In the genomic region with DNA sequence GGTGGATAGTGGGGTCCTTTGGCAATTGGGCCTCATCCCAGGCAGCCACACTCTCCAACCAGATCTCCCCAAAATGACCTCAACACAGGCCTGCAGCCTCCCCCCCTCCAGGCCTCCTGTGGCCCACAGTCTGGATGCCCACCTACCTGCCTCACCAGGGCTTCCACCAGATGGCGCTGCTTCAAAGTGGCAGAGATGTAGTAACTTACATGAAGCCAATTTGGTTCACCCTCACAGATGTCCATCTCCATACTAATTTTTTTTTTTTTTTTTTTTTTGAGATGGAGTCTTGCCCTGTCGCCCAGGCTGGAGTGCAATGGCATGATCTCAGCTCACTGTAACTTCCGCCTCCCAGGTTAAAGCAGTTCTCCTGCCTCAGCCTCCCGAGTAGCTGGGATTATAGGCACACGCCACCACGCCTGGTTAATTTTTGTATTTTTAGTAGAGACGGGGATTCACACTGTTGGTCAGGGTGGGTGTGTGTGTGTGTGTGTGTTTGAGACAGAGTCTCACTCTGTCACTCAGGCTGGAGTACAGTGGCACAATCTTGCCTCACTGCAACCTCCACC, we compare ENCODE assay signal across 8 cellular contexts. TPM values are rescaled to one million over a fixed set of nuclear protein-coding genes. Genes with fewer than 3 reads are reported as not detected.
DNase-seq lines count a peak whose midpoint lies in the region; TF ChIP-seq lines count a peak whose summit lies in the region.
"Not testable (repeated sequence)": the region's sequence is repeated elsewhere in the genome, so short reads cannot be mapped to it uniquely, and the experiment has no call there.

No MANE protein-coding gene starts in this region.

- H2AFZ ChIP-seq in parathyroid adenoma = not testable (repeated sequence)

- WGBS in stomach, 5 donors = 71 to 78% (median 73%) methylated on average over 7 of the region's 7 CpGs

- intact Hi-C loops in cardiac septum (cut with DNase I) = loop anchor here (1.0 kb wide), 1 partner anchor 69 kb away; no protein-coding TSS in a partner anchor
- intact Hi-C loops in stomach (cut with DNase I; ENCODE audit: low total_unique reads) = loop anchor here (5.0 kb wide), 1 partner anchor 67 kb away; no protein-coding TSS in a partner anchor

- H3K4me3 ChIP-seq in astrocyte of the cerebellum (ENCODE audit: low read depth, low read length); parathyroid adenoma (ENCODE audit: low read depth, low read length); stomach: not testable (repeated sequence)

- not testable (repeated sequence) for H3K4me2 ChIP-seq in parathyroid adenoma (ENCODE audit: low read length)

- not testable (repeated sequence) for TF ChIP-seq POLR2A in stomach (IDR thresholded peaks at IDR 0.05)

- not testable (repeated sequence) for H3K9me3 ChIP-seq in parathyroid adenoma (ENCODE audit: control insufficient read depth, low read length); stomach

- H3K27me3 ChIP-seq in parathyroid adenoma (ENCODE audit: control insufficient read depth, insufficient read depth, low read length); stomach: not testable (repeated sequence)

- H3K36me3 ChIP-seq in parathyroid adenoma (ENCODE audit: control insufficient read depth, insufficient read depth, low read length) = not testable (repeated sequence)
- H3K36me3 ChIP-seq in stomach = peaks cover 5 to 72% (median 57%) of the 10 kb centered on the region in 4 donors

- in situ Hi-C loops in astrocyte of the cerebellum (cut with HindIII; ENCODE audit: low sequenced_read_pairs) = not testable (repeated sequence)

- TF ChIP-seq EP300 in stomach (IDR thresholded peaks at IDR 0.05) = not testable (repeated sequence)

- H3K4me1 ChIP-seq in parathyroid adenoma = not testable (repeated sequence)
- peaks cover 0 to 16% (median 3%) of the 10 kb centered on the region in 4 donors for H3K4me1 ChIP-seq in stomach

- peak; percentile 42 for DNase-seq in DMS79 (lab: John Stamatoyannopoulos, UW)
- DNase-seq in HK-2 (ENCODE audit: unreplicated experiment) = peak; percentile 74
- DNase-seq in NCI-H69 (lab: John Stamatoyannopoulos, UW) = peak; percentile 77
- peak; percentile 65 to 89 (median 76) for DNase-seq in activated CD4-positive, CD25-positive, alpha-beta regulatory T cell (lab: John Stamatoyannopoulos, UW)
- DNase-seq in astrocyte of the cerebellum (ENCODE audit: low read depth) = peak; percentile 34
- peak; percentile 86 for DNase-seq in cardiac septum (ENCODE audit: low spot score)
- DNase-seq in stomach = peak; percentile 87

- H3K79me2 ChIP-seq in parathyroid adenoma = not testable (repeated sequence)

- H3K9ac ChIP-seq in parathyroid adenoma = not testable (repeated sequence)

- TF ChIP-seq CTCF in astrocyte of the cerebellum (IDR thresholded peaks at IDR 0.05; ENCODE audit: low read depth, low read length, missing control alignments) = peak; percentile 83
- peak; percentile 79 for TF ChIP-seq CTCF in parathyroid adenoma (IDR thresholded peaks at IDR 0.05)
- peak in 5 of 7 experiments; percentile 65 to 82 (median 79) for TF ChIP-seq CTCF in stomach (IDR thresholded peaks at IDR 0.05)

- not testable (repeated sequence) for H3K27ac ChIP-seq in parathyroid adenoma, stomach

RNA-seq across cellular contexts. Expression of gene LGMN, which starts 33.6 kb away (rescaled TPM):
- total RNA-seq in cardiac septum (81.8 TPM), stomach (100 to 1,000 TPM in 2 of 5 donors, 10 to 100 TPM in 2, 1 to 10 TPM in 1; 8.2 to 142 (median 56.4) TPM)
- polyA plus RNA-seq in stomach = 10 to 100 TPM; 35.0 to 62.9 (median 43.7) TPM

Comparison
In these comparisons a context has a peak if more than half of its experiments do, and no peak if none do; other contexts are left out.
1. DNase-seq: peak in every context shown above with its lines; median percentile 87 in stomach; 86 in cardiac septum; 77 in NCI-H69; 76 in activated CD4-positive, CD25-positive, alpha-beta regulatory T cell; 74 in HK-2; 42 in DMS79; 34 in astrocyte of the cerebellum.